8 cellular contexts compared by ENCODE assay signal in genomic region chr12:76037130-76038105, GRCh38. TPM values are rescaled to one million over a fixed set of nuclear protein-coding genes. Genes with fewer than 3 reads are reported as not detected.
DNase-seq lines count a peak whose midpoint lies in the region; ATAC-seq and TF ChIP-seq lines count a peak whose summit lies in the region.

No MANE protein-coding gene starts in this region.

- ATAC-seq in HG02623 (IDR thresholded peaks at IDR 0.05; ENCODE audit: unreplicated experiment) (peak; percentile 69), right lobe of liver (peak; percentile 84 to 91 (median 86)), upper lobe of left lung (ENCODE audit: low FRiP score in 2 of 2) (peak; percentile 84 to 88)

- DNase-seq in AG09319 (ENCODE audit: extremely low read depth, low read depth) (peak; percentile 65), MV-4-11 (lab: John Stamatoyannopoulos, UW) (peak; percentile 68), SHP77 treated with DMSO at 0.1 percent for 48 hours (lab: John Stamatoyannopoulos, UW) (peak; percentile 61), choroid plexus epithelial cell (ENCODE audit: low read depth) (peak; percentile 94), right lobe of liver (no peak), upper lobe of left lung (no peak)

- intact Hi-C loops in right lobe of liver (cut with DNase I): loop anchor here (10.0 kb wide), 2 partner anchors 223 to 513 kb away; no protein-coding TSS in a partner anchor

- H3K4me3 ChIP-seq in GM12875 (ENCODE audit: low read depth, low read length) (no peak overlapping the region), choroid plexus epithelial cell (ENCODE audit: low read depth, low read length) (no peak overlapping the region), right lobe of liver (no peak overlapping the region), upper lobe of left lung (no peak overlapping the region)

- TF ChIP-seq CTCF in AG09319 (IDR thresholded peaks at IDR 0.05; ENCODE audit: low read depth, low read length): peak; percentile 78
- TF ChIP-seq CTCF in GM12875 (IDR thresholded peaks at IDR 0.05; ENCODE audit: borderline replicate concordance, insufficient read depth, low read depth, low read length): peak; percentile 69
- TF ChIP-seq CTCF in choroid plexus epithelial cell (conservative IDR thresholded peaks at IDR 0.05; ENCODE audit: low read depth, low read length): peak; percentile 83
- TF ChIP-seq CTCF in right lobe of liver (IDR thresholded peaks at IDR 0.05): peak; percentile 81 to 93 (median 83)
- TF ChIP-seq CTCF in upper lobe of left lung (IDR thresholded peaks at IDR 0.05): peak; percentile 51 to 88 (median 86)

- no peaks in the 10 kb centered on the region for H3K9me3 ChIP-seq in right lobe of liver
- no peaks in the 10 kb centered on the region for H3K9me3 ChIP-seq in upper lobe of left lung

- H3K27ac ChIP-seq in right lobe of liver (no peak overlapping the region), upper lobe of left lung (no peak overlapping the region)

- H3K27me3 ChIP-seq in right lobe of liver: no peaks in the 10 kb centered on the region
- no peaks in the 10 kb centered on the region for H3K27me3 ChIP-seq in upper lobe of left lung

- peaks cover 0 to 6% (median 0%) of the 10 kb centered on the region in 4 donors for H3K4me1 ChIP-seq in right lobe of liver
- H3K4me1 ChIP-seq in upper lobe of left lung: peaks cover 6 to 16% (median 10%) of the 10 kb centered on the region in 4 donors

- TF ChIP-seq POLR2A in right lobe of liver (IDR thresholded peaks at IDR 0.05): no peak
- no peak for TF ChIP-seq POLR2A in upper lobe of left lung (IDR thresholded peaks at IDR 0.05)

- WGBS in right lobe of liver (ENCODE audit: insufficient coverage, low coverage, low lambda C conversion rate, missing lambda C conversion rate): 28% methylated on average over 13 of the region's 13 CpGs
- WGBS in upper lobe of left lung, 2 donors: 29 to 32% methylated on average over 13 of the region's 13 CpGs

- H3K36me3 ChIP-seq in right lobe of liver (no peaks in the 10 kb centered on the region), upper lobe of left lung (peaks cover 0 to under 1% (median 0%) of the 10 kb centered on the region in 4 donors)

- no peak for TF ChIP-seq EP300 in upper lobe of left lung (IDR thresholded peaks at IDR 0.05)

RNA-seq across cellular contexts. Expression of gene PHLDA1, which starts 5.8 kb away (rescaled TPM):
- 10 to 100 TPM in 4 of 6 experiments, 1 to 10 TPM in 2; 1.7 to 22.4 (median 14.3) TPM for total RNA-seq in right lobe of liver
- total RNA-seq in upper lobe of left lung: 10 to 100 TPM in 5 of 6 donors, 1 to 10 TPM in 1; 5.2 to 31.2 (median 14.0) TPM

RNA-seq across cellular contexts. Expression of gene NAP1L1, which starts 47.1 kb away (rescaled TPM):
- total RNA-seq in right lobe of liver (10 to 100 TPM; 61.9 to 99.1 (median 81.5) TPM), upper lobe of left lung (100 to 1,000 TPM; 245 to 595 (median 329) TPM)

Comparison
In these comparisons a context has a peak if more than half of its experiments do, and no peak if none do; other contexts are left out.
1. DNase-seq: peak in AG09319 (single experiment), MV-4-11 (single experiment), SHP77 treated with DMSO at 0.1 percent for 48 hours (single experiment) and choroid plexus epithelial cell (single experiment); none in right lobe of liver (0 of 3) and upper lobe of left lung (0 of 2).
2. Peak in every context shown above with its lines, with median percentiles within 50 percentile points of each other: CTCF ChIP-seq and ATAC-seq.